8 cellular contexts compared by ENCODE assay signal in genomic region chr18:56748698-56749268, GRCh38.
DNase-seq lines count a peak whose midpoint lies in the region; ATAC-seq, FAIRE-seq and TF ChIP-seq lines count a peak whose summit lies in the region.

No MANE protein-coding gene starts in this region.

- no peak for ATAC-seq in heart left ventricle
- ATAC-seq in Right ventricle myocardium inferior = no peak

- no peaks in the 10 kb centered on the region for H3K9me3 ChIP-seq in heart left ventricle

- 49 to 94% (median 69%) methylated on average over 2 of the region's 2 CpGs for WGBS in heart left ventricle, 4 donors

- peaks cover 0 to 28% (median 5%) of the 10 kb centered on the region in 12 donors for H3K4me1 ChIP-seq in heart left ventricle

- peaks cover 0 to 14% (median 0%) of the 10 kb centered on the region in 9 donors for H3K36me3 ChIP-seq in heart left ventricle

- TF ChIP-seq CTCF in heart left ventricle (IDR thresholded peaks at IDR 0.05) = peak; percentile 43 to 78 (median 68)

- no peaks in the 10 kb centered on the region for H3K27me3 ChIP-seq in heart left ventricle

- no peak for TF ChIP-seq POLR2A in heart left ventricle (IDR thresholded peaks at IDR 0.05)

- FAIRE-seq in islet of Langerhans (lab: Jason Lieb, UNC) = peak; percentile 99

- no peak overlapping the region for H3K4me3 ChIP-seq in heart left ventricle

- no peak overlapping the region for H3K27ac ChIP-seq in heart left ventricle

- DNase-seq in heart left ventricle = no peak
- no peak for DNase-seq in Right ventricle myocardium inferior (ENCODE audit: missing footprints)
- DNase-seq in NCI-H2107 treated with DMSO at 0.1 percent for 48 hours (lab: John Stamatoyannopoulos, UW; ENCODE audit: unreplicated experiment) = peak; percentile 65
- peak; percentile 42 for DNase-seq in amniotic epithelial cell (ENCODE audit: low read depth)
- DNase-seq in stimulated activated CD4-positive, alpha-beta T cell treated with anti-CD3 and anti-CD28 coated beads, Interleukin-1b, Interleukin-23, amount 100 ng/mL, for 48 hours = no peak
- no peak for DNase-seq in activated naive CD4-positive, alpha-beta T cell treated with Interleukin-2 at 50 U/mL for 16 hours
- DNase-seq in posterior cingulate gyrus = no peak

- intact Hi-C loops in heart left ventricle (cut with DNase I) (loop anchor here in 7 of 10 donors (2.0 to 10.0 kb wide), 5 partner anchors 689 to 814 kb away; partner anchors contain the start of gene ONECUT2 (in 2 of the 7)), Right ventricle myocardium inferior (cut with DNase I) (loop anchor here (2.0 to 5.0 kb wide), 2 partner anchors 689 to 814 kb away; partner anchors contain the start of gene ONECUT2), posterior cingulate gyrus (cut with DNase I) (loop anchor here (1.0 to 10.0 kb wide), 2 partner anchors 686 to 814 kb away; partner anchors contain the start of gene ONECUT2)

Comparison
In these comparisons a context has a peak if more than half of its experiments do, and no peak if none do; other contexts are left out.
1. DNase-seq: peak in NCI-H2107 treated with DMSO at 0.1 percent for 48 hours (single experiment) and amniotic epithelial cell (single experiment); none in heart left ventricle (0 of 5), Right ventricle myocardium inferior (single experiment), stimulated activated CD4-positive, alpha-beta T cell treated with anti-CD3 and anti-CD28 coated beads, Interleukin-1b, Interleukin-23, amount 100 ng/mL, for 48 hours (single experiment), activated naive CD4-positive, alpha-beta T cell treated with Interleukin-2 at 50 U/mL for 16 hours (single experiment) and posterior cingulate gyrus (0 of 10).